Comparison of ENCODE assay signal across 2 cellular contexts in genomic region chr17:7352559-7352889, GRCh38.
TF ChIP-seq lines count a peak whose summit lies in the region.

No MANE protein-coding gene starts in this region.

TF ChIP-seq in SK-N-SH, 30 proteins besides CTCF, POLR2A, EP300 and RAD21:
- TF ChIP-seq GABPA (IDR thresholded peaks at IDR 0.05; ENCODE audit: low read depth), result no peak
- TF ChIP-seq CHD2 (IDR thresholded peaks at IDR 0.05; ENCODE audit: low read length, partially characterized antibody), result no peak
- TF ChIP-seq TEAD4 (IDR thresholded peaks at IDR 0.05; ENCODE audit: borderline replicate concordance, insufficient read depth), result no peak
- TF ChIP-seq RXRA (IDR thresholded peaks at IDR 0.05; ENCODE audit: borderline replicate concordance, low read depth), result no peak
- no peak for TF ChIP-seq POLR2AphosphoS5 (IDR thresholded peaks at IDR 0.05; ENCODE audit: low read depth, low read length)
- no peak for TF ChIP-seq JUND (IDR thresholded peaks at IDR 0.05)
- no peak for TF ChIP-seq PBX3 (IDR thresholded peaks at IDR 0.05)
- no peak for TF ChIP-seq RFX5 (IDR thresholded peaks at IDR 0.05; ENCODE audit: low read length)
- TF ChIP-seq MEF2A (IDR thresholded peaks at IDR 0.05; ENCODE audit: borderline replicate concordance, low read depth), result no peak
- no peak for TF ChIP-seq MAX (IDR thresholded peaks at IDR 0.05; ENCODE audit: low read depth)
- no peak for TF ChIP-seq ZBTB33 (IDR thresholded peaks at IDR 0.05; ENCODE audit: borderline replicate concordance, low read depth)
- no peak for TF ChIP-seq TAF1 (IDR thresholded peaks at IDR 0.05; ENCODE audit: borderline replicate concordance, low read depth, low read length)
- no peak for TF ChIP-seq TCF12 (IDR thresholded peaks at IDR 0.05)
- no peak for TF ChIP-seq RCOR1 (IDR thresholded peaks at IDR 0.05; ENCODE audit: low read length)
- TF ChIP-seq, protein P1, sequence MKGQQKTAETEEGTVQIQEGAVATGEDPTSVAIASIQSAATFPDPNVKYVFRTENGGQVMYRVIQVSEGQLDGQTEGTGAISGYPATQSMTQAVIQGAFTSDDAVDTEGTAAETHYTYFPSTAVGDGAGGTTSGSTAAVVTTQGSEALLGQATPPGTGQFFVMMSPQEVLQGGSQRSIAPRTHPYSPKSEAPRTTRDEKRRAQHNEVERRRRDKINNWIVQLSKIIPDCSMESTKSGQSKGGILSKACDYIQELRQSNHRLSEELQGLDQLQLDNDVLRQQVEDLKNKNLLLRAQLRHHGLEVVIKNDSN (IDR thresholded peaks at IDR 0.05; ENCODE audit: borderline replicate concordance, low read depth), result no peak
- no peak for TF ChIP-seq NFIC (IDR thresholded peaks at IDR 0.05; ENCODE audit: borderline replicate concordance)
- TF ChIP-seq SIN3A (IDR thresholded peaks at IDR 0.05; ENCODE audit: borderline replicate concordance, low read depth, low read length), result no peak

TF ChIP-seq in SK-N-SH treated with all-trans-retinoic acid at 6 μM for 48 hours, 23 proteins besides CTCF, POLR2A, EP300 and RAD21:
- TF ChIP-seq OSR1 (CRISPR knock-in tag; IDR thresholded peaks at IDR 0.05) (no peak), TOX (CRISPR knock-in tag; IDR thresholded peaks at IDR 0.05; ENCODE audit: borderline replicate concordance) (no peak), CSDC2 (CRISPR knock-in tag; IDR thresholded peaks at IDR 0.05) (no peak), ZC3H10 (CRISPR knock-in tag; IDR thresholded peaks at IDR 0.05) (no peak)
